1 cellular context compared by ENCODE assay signal in genomic region chr10:132239126-132240031, GRCh38.
TF ChIP-seq lines count a peak whose summit lies in the region.

No MANE protein-coding gene starts in this region.

TF ChIP-seq in IMR-90, 13 proteins besides CTCF, POLR2A, EP300 and RAD21 (continued from another document):
- TF ChIP-seq RFX5 (IDR thresholded peaks at IDR 0.05; ENCODE audit: low read depth, low read length) (no peak), NFE2L2 (IDR thresholded peaks at IDR 0.05; ENCODE audit: low read depth, low read length) (no peak), MAZ (IDR thresholded peaks at IDR 0.05; ENCODE audit: borderline replicate concordance, low read depth, low read length) (no peak), CEBPB (IDR thresholded peaks at IDR 0.05; ENCODE audit: low read depth, low read length) (no peak)
